11 cellular contexts compared by ENCODE assay signal in the genomic region with DNA sequence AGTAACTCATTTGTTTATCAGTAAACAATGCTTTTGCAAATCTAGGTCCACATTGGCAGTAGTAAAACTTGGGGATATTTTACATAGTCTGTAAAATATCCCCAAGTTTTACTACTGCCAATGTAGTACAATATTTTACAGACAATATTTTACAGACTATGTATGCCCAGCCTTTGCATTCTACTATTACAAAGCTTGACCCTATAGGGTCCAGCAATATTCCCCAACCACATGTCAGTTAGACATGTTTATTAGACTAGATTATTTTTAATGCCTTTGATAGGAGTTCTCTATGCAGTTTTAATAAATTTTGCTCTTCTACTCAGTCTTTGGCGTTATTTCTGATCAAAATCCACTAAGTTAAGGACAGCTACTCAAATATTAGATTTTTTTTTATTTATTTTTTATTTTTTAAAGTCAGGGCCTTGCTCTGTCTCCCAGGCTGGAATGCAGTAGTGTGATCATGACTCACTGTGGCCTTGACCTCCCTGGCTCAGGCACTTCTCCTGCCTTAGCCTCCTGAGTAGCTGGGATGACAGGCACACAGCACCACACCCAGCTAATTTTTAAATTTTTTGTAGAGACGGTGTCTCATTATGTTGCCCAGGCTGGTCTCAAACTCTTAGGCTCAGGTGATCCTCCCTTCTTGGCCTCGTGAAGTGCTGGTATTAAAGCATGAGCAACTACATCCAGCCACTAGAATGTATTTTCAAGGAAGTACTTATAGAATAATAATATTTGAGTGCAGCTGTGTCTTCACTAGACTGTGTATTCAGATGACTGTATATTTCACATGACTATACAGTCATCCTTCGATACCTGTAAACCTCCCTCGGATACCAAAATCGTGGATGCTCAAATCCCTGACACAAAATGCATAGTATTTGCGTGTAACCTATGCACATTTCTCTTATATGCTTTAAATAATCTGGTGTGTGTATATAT. TPM values are rescaled to one million over a fixed set of nuclear protein-coding genes. Genes with fewer than 3 reads are reported as not detected.
DNase-seq lines count a peak whose midpoint lies in the region; ATAC-seq and TF ChIP-seq lines count a peak whose summit lies in the region.
"Had no signal": no experiment of that assay in that cellular context is flagged by ENCODE, and none has a peak within 500 bp of the region (broad histone marks: within the 10 kb centered on the region; RNA-seq: fewer than 3 reads in every experiment).

No MANE protein-coding gene starts in this region.

- H3K4me1 Mint-ChIP-seq in MCF 10A (ENCODE audit: insufficient read depth, unreplicated experiment): peaks cover 32% of the 10 kb centered on the region
- peaks cover 51% of the 10 kb centered on the region for H3K4me1 Mint-ChIP-seq in activated CD4-positive, alpha-beta T cell treated with anti-CD3 and anti-CD28 coated beads for 36 hours

- H3K27ac ChIP-seq in suprapubic skin: peak overlapping the region; percentile 36
- H3K27ac ChIP-seq: cardiac muscle cell had no signal

- no peak for TF ChIP-seq EP300 in suprapubic skin (IDR thresholded peaks at IDR 0.05)

- TF ChIP-seq CTCF in MCF 10A (IDR thresholded peaks at IDR 0.05; ENCODE audit: unreplicated experiment) (no peak), suprapubic skin (IDR thresholded peaks at IDR 0.05) (no peak)

- BruUV-seq in MCF 10A (replicated peaks; lab: Mats Ljungman, UMichigan): no TSS peak

- peaks cover 13% of the 10 kb centered on the region for H3K4me1 ChIP-seq in suprapubic skin

- ATAC-seq in HG03196 (IDR thresholded peaks at IDR 0.05; ENCODE audit: unreplicated experiment): no peak
- no peak for ATAC-seq in activated CD4-positive, alpha-beta T cell treated with anti-CD3 and anti-CD28 coated beads for 36 hours

- WGBS in suprapubic skin: 82% methylated on average over 7 of the region's 7 CpGs

- no peaks in the 10 kb centered on the region for H3K27me3 Mint-ChIP-seq in MCF 10A (ENCODE audit: insufficient read depth, unreplicated experiment)
- no peaks in the 10 kb centered on the region for H3K27me3 Mint-ChIP-seq in activated CD4-positive, alpha-beta T cell treated with anti-CD3 and anti-CD28 coated beads for 36 hours
- H3K27me3 Mint-ChIP-seq: activated B cell treated with CpG ODN at 0.5 μM for 24 hours, memory B cell had no signal

- no peaks in the 10 kb centered on the region for H3K27me3 ChIP-seq in suprapubic skin
- H3K27me3 ChIP-seq: cardiac muscle cell had no signal

- no peak overlapping the region for H3K4me3 ChIP-seq in suprapubic skin
- H3K4me3 ChIP-seq: cardiac muscle cell had no signal

- TF ChIP-seq POLR2A in suprapubic skin (IDR thresholded peaks at IDR 0.05): no peak

- intact Hi-C loops in MCF 10A (cut with micrococcal nuclease): no loop called here
- intact Hi-C loops in activated CD4-positive, alpha-beta T cell treated with anti-CD3 and anti-CD28 coated beads for 36 hours (cut with DNase I, micrococcal nuclease): no loop called here

- H3K36me3 Mint-ChIP-seq in MCF 10A (ENCODE audit: insufficient read depth, unreplicated experiment): peaks cover 60% of the 10 kb centered on the region
- peaks cover 59% of the 10 kb centered on the region for H3K36me3 Mint-ChIP-seq in activated CD4-positive, alpha-beta T cell treated with anti-CD3 and anti-CD28 coated beads for 36 hours (ENCODE audit: low read depth)

- DNase-seq in HS-5 (ENCODE audit: low read depth): peak; percentile 78
- peak; percentile 80 for DNase-seq in MCF 10A (ENCODE audit: unreplicated experiment)
- DNase-seq in kidney glomerular epithelial cell (lab: John Stamatoyannopoulos, UW): peak; percentile 58
- DNase-seq in suprapubic skin (ENCODE audit: low spot score in 2 of 2): no peak
- no peak for DNase-seq in COLO668 (lab: John Stamatoyannopoulos, UW; ENCODE audit: unreplicated experiment)
- DNase-seq in activated CD4-positive, alpha-beta T cell treated with anti-CD3 and anti-CD28 coated beads for 36 hours: no peak
- DNase-seq in MV-4-11 (lab: John Stamatoyannopoulos, UW): no peak
- DNase-seq: activated B cell treated with CpG ODN at 0.5 μM for 24 hours had no signal

- H3K36me3 ChIP-seq in suprapubic skin: peaks cover 34% of the 10 kb centered on the region

- POLR2A ChIA-PET in MCF 10A (lab: Yijun Ruan, JAX): interaction anchor here (0.6 to 4.1 kb wide), 8 partner anchors 10 to 513 kb away, joined by 3 to 63 read pairs (median 4); partner anchors contain the start of genes DNAI4 and MIER1
- POLR2A ChIA-PET in activated CD4-positive, alpha-beta T cell treated with anti-CD3 and anti-CD28 coated beads for 36 hours (lab: Charles Lee): no interaction called here

- H3K4me3 Mint-ChIP-seq in MCF 10A (ENCODE audit: unreplicated experiment): no peak overlapping the region
- no peak overlapping the region for H3K4me3 Mint-ChIP-seq in activated CD4-positive, alpha-beta T cell treated with anti-CD3 and anti-CD28 coated beads for 36 hours
- H3K4me3 Mint-ChIP-seq: activated B cell treated with CpG ODN at 0.5 μM for 24 hours, memory B cell had no signal

- H3K9me3 ChIP-seq in suprapubic skin: no peaks in the 10 kb centered on the region

- peak overlapping the region; percentile 93 for H3K27ac Mint-ChIP-seq in MCF 10A (ENCODE audit: low read depth, unreplicated experiment)
- no peak overlapping the region for H3K27ac Mint-ChIP-seq in activated CD4-positive, alpha-beta T cell treated with anti-CD3 and anti-CD28 coated beads for 36 hours
- H3K27ac Mint-ChIP-seq: activated B cell treated with CpG ODN at 0.5 μM for 24 hours had no signal

- CTCF ChIA-PET in MCF 10A (lab: Yijun Ruan, JAX): interaction anchor here (0.8 to 2.5 kb wide), 5 partner anchors 12 to 181 kb away, joined by 3 to 6 read pairs (median 4); no protein-coding TSS in a partner anchor
- CTCF ChIA-PET in activated CD4-positive, alpha-beta T cell treated with anti-CD3 and anti-CD28 coated beads for 36 hours (lab: Charles Lee): interaction anchor here (0.6 to 1.6 kb wide), 4 partner anchors 7 to 737 kb away, joined by 3 to 4 read pairs (median 4); no protein-coding TSS in a partner anchor

- H3K9me3 Mint-ChIP-seq in MCF 10A (ENCODE audit: unreplicated experiment): no peaks in the 10 kb centered on the region
- no peaks in the 10 kb centered on the region for H3K9me3 Mint-ChIP-seq in activated CD4-positive, alpha-beta T cell treated with anti-CD3 and anti-CD28 coated beads for 36 hours (ENCODE audit: low read depth)
- H3K9me3 Mint-ChIP-seq: activated B cell treated with CpG ODN at 0.5 μM for 24 hours, memory B cell had no signal

RNA-seq across cellular contexts. Expression of gene MIER1, which starts 19.8 kb away (rescaled TPM):
- total RNA-seq in MCF 10A (2022) (32.1 and 36.5 TPM in 2 replicates), suprapubic skin (10 to 100 TPM; 17.1 to 43.2 (median 27.5) TPM)
- total RNA-seq in activated CD4-positive, alpha-beta T cell treated with anti-CD3 and anti-CD28 coated beads for 36 hours: 10 to 100 TPM; 49.7 to 51.5 TPM

RNA-seq across cellular contexts. Expression of gene DNAI4, which starts 19.9 kb away (rescaled TPM):
- total RNA-seq in MCF 10A (2022) (7.2 and 9.6 TPM in 2 replicates), suprapubic skin (1 to 10 TPM; 1.5 to 3.7 (median 3.3) TPM)
- 1 to 10 TPM in 1 of 2 experiments, under 1 TPM in 1; 0.87 to 3.6 TPM for total RNA-seq in activated CD4-positive, alpha-beta T cell treated with anti-CD3 and anti-CD28 coated beads for 36 hours

Comparison
In these comparisons a context has a peak if more than half of its experiments do, and no peak if none do; other contexts are left out.
1. DNase-seq: peak in HS-5 (single experiment), MCF 10A (single experiment) and kidney glomerular epithelial cell (single experiment); none in suprapubic skin (0 of 2), COLO668 (single experiment), activated CD4-positive, alpha-beta T cell treated with anti-CD3 and anti-CD28 coated beads for 36 hours (single experiment) and MV-4-11 (single experiment).